14 cellular contexts compared by ENCODE assay signal in genomic region chr1:54362881-54363340, GRCh38. TPM values are rescaled to one million over a fixed set of nuclear protein-coding genes. Genes with fewer than 3 reads are reported as not detected.
A peak's percentile ranks its signal among the peaks of the same experiment; 100 is the strongest.
DNase-seq lines count a peak whose midpoint lies in the region; ATAC-seq and TF ChIP-seq lines count a peak whose summit lies in the region.
"Had no signal": no experiment of that assay in that cellular context is flagged by ENCODE, and none has a peak within 500 bp of the region (broad histone marks: within the 10 kb centered on the region; RNA-seq: fewer than 3 reads in every experiment).

No MANE protein-coding gene starts in this region.

- peaks cover 37% of the 10 kb centered on the region for H3K4me1 Mint-ChIP-seq in activated T-helper 17 cell treated with anti-CD3 and anti-CD28 coated beads, Interleukin-2, amount 50 U/mL, for 72 hours
- H3K4me1 Mint-ChIP-seq in memory B cell (peaks cover 36% of the 10 kb centered on the region), type B pancreatic cell (ENCODE audit: unreplicated experiment) (peaks cover 73% of the 10 kb centered on the region)
- peaks cover 38% of the 10 kb centered on the region for H3K4me1 Mint-ChIP-seq in stimulated activated memory B cell treated with anti-CD40 and anti-IgM and Interleukin-4, amounts not matched to agents 10 μg/mL and 1 μg/mL and 100 μg/mL, for 72 hours

- peak in 1 of 2 donors; percentile 21 for DNase-seq in cardiac muscle cell (ENCODE audit: low read depth in 1 of 2, low spot score in 1 of 2)
- no peak for DNase-seq in Right ventricle myocardium superior
- no peak for DNase-seq in memory B cell (ENCODE audit: low spot score in 2 of 2)
- no peak for DNase-seq in type B pancreatic cell (ENCODE audit: extremely low spot score, unreplicated experiment)
- DNase-seq in COR-L47 (lab: John Stamatoyannopoulos, UW): no peak
- DNase-seq: DMS 273 treated with DMSO at 0.1 percent for 48 hours, NCI-H2081 treated with DMSO at 0.1 percent for 48 hours, SK-N-SH had no signal

- H3K4me3 Mint-ChIP-seq in activated T-helper 17 cell treated with anti-CD3 and anti-CD28 coated beads, Interleukin-2, amount 50 U/mL, for 72 hours: no peak overlapping the region
- H3K4me3 Mint-ChIP-seq in memory B cell (no peak overlapping the region), type B pancreatic cell (no peak overlapping the region)
- H3K4me3 Mint-ChIP-seq in stimulated activated memory B cell treated with anti-CD40 and anti-IgM and Interleukin-4, amounts not matched to agents 10 μg/mL and 1 μg/mL and 100 μg/mL, for 72 hours: no peak overlapping the region

- no peaks in the 10 kb centered on the region for H3K9me3 Mint-ChIP-seq in activated T-helper 17 cell treated with anti-CD3 and anti-CD28 coated beads, Interleukin-2, amount 50 U/mL, for 72 hours
- H3K9me3 Mint-ChIP-seq in memory B cell (no peaks in the 10 kb centered on the region), type B pancreatic cell (no peaks in the 10 kb centered on the region)
- H3K9me3 Mint-ChIP-seq in stimulated activated memory B cell treated with anti-CD40 and anti-IgM and Interleukin-4, amounts not matched to agents 10 μg/mL and 1 μg/mL and 100 μg/mL, for 72 hours: no peaks in the 10 kb centered on the region

- H3K4me3 ChIP-seq in cardiac muscle cell: no peak overlapping the region
- H3K4me3 ChIP-seq: esophagus muscularis mucosa had no signal

- H3K27ac Mint-ChIP-seq in activated T-helper 17 cell treated with anti-CD3 and anti-CD28 coated beads, Interleukin-2, amount 50 U/mL, for 72 hours: peak overlapping the region; percentile 58
- H3K27ac Mint-ChIP-seq in memory B cell (peak overlapping the region; percentile 9), type B pancreatic cell (no peak overlapping the region)
- H3K27ac Mint-ChIP-seq in stimulated activated memory B cell treated with anti-CD40 and anti-IgM and Interleukin-4, amounts not matched to agents 10 μg/mL and 1 μg/mL and 100 μg/mL, for 72 hours: no peak overlapping the region

- intact Hi-C loops in Right ventricle myocardium superior (cut with DNase I): no loop called here

- no peaks in the 10 kb centered on the region for H3K27me3 ChIP-seq in cardiac muscle cell
- H3K27me3 ChIP-seq: esophagus muscularis mucosa had no signal

- H3K27ac ChIP-seq in cardiac muscle cell: peak overlapping the region; percentile 3
- H3K27ac ChIP-seq: esophagus muscularis mucosa, HL-60 had no signal

- no peaks in the 10 kb centered on the region for H3K9me3 ChIP-seq in cardiac muscle cell (ENCODE audit: low read depth)
- H3K9me3 ChIP-seq: esophagus muscularis mucosa, SK-N-SH had no signal

- H3K4me1 ChIP-seq in cardiac muscle cell (ENCODE audit: low read depth): peaks cover 37% of the 10 kb centered on the region

- ATAC-seq in Right ventricle myocardium superior (ENCODE audit: poor library complexity) (no peak), memory B cell (ENCODE audit: low read depth) (no peak), GM21390 (IDR thresholded peaks at IDR 0.05; ENCODE audit: unreplicated experiment) (no peak)
- ATAC-seq in activated T-helper 17 cell treated with anti-CD3 and anti-CD28 coated beads, Interleukin-2, amount 50 U/mL, for 72 hours (replicated peaks): peak; percentile 54
- ATAC-seq in stimulated activated memory B cell treated with anti-CD40 and anti-IgM and Interleukin-4, amounts not matched to agents 10 μg/mL and 1 μg/mL and 100 μg/mL, for 72 hours: no peak
- ATAC-seq: HCT116 had no signal

- H3K36me3 ChIP-seq in cardiac muscle cell: no peaks in the 10 kb centered on the region

- TF ChIP-seq CTCF in cardiac muscle cell (IDR thresholded peaks at IDR 0.05; ENCODE audit: low read depth, low read length): no peak
- TF ChIP-seq CTCF in type B pancreatic cell (conservative IDR thresholded peaks at IDR 0.05): no peak

- H3K36me3 Mint-ChIP-seq in activated T-helper 17 cell treated with anti-CD3 and anti-CD28 coated beads, Interleukin-2, amount 50 U/mL, for 72 hours (ENCODE audit: low read depth): no peaks in the 10 kb centered on the region
- H3K36me3 Mint-ChIP-seq in memory B cell: peaks cover 8% of the 10 kb centered on the region
- peaks cover 8% of the 10 kb centered on the region for H3K36me3 Mint-ChIP-seq in type B pancreatic cell
- H3K36me3 Mint-ChIP-seq in stimulated activated memory B cell treated with anti-CD40 and anti-IgM and Interleukin-4, amounts not matched to agents 10 μg/mL and 1 μg/mL and 100 μg/mL, for 72 hours: no peaks in the 10 kb centered on the region

- H3K27me3 Mint-ChIP-seq in activated T-helper 17 cell treated with anti-CD3 and anti-CD28 coated beads, Interleukin-2, amount 50 U/mL, for 72 hours: no peaks in the 10 kb centered on the region
- H3K27me3 Mint-ChIP-seq in memory B cell: no peaks in the 10 kb centered on the region
- H3K27me3 Mint-ChIP-seq in type B pancreatic cell: no peaks in the 10 kb centered on the region
- H3K27me3 Mint-ChIP-seq in stimulated activated memory B cell treated with anti-CD40 and anti-IgM and Interleukin-4, amounts not matched to agents 10 μg/mL and 1 μg/mL and 100 μg/mL, for 72 hours: no peaks in the 10 kb centered on the region

RNA-seq across cellular contexts. Expression of gene SSBP3, which starts 43.3 kb away (rescaled TPM):
- total RNA-seq in cardiac muscle cell (81.0 and 90.6 TPM in 2 replicates), Right ventricle myocardium superior (49.1 TPM), type B pancreatic cell (ENCODE audit: low replicate concordance) (69.5 and 129 TPM in 2 replicates)
- polyA plus RNA-seq in cardiac muscle cell: 40.2 and 56.0 TPM in 2 replicates
- 10 to 100 TPM; 40.3 to 56.3 TPM for total RNA-seq in activated T-helper 17 cell treated with anti-CD3 and anti-CD28 coated beads, Interleukin-2, amount 50 U/mL, for 72 hours

Comparison
In these comparisons a context has a peak if more than half of its experiments do, and no peak if none do; other contexts are left out.
1. H3K27ac Mint-ChIP-seq: peak in activated T-helper 17 cell treated with anti-CD3 and anti-CD28 coated beads, Interleukin-2, amount 50 U/mL, for 72 hours (single experiment) and memory B cell (single experiment); none in type B pancreatic cell (single experiment) and stimulated activated memory B cell treated with anti-CD40 and anti-IgM and Interleukin-4, amounts not matched to agents 10 μg/mL and 1 μg/mL and 100 μg/mL, for 72 hours (single experiment).